1 cellular context compared by ENCODE assay signal in genomic region chr21:45306453-45306831, GRCh38.
A peak's percentile ranks its signal among the peaks of the same experiment; 100 is the strongest.
TF ChIP-seq lines count a peak whose summit lies in the region.

No MANE protein-coding gene starts in this region.

TF ChIP-seq in HepG2, 621 proteins besides CTCF, POLR2A, EP300 and RAD21 (continued from another document):
- TF ChIP-seq ZNF484 (CRISPR knock-in tag; IDR thresholded peaks at IDR 0.05; ENCODE audit: borderline replicate concordance, low read depth) (0 out of 2 replicates have a peak, but pooled peaks have one; percentile 14), TCF12 (IDR thresholded peaks at IDR 0.05) (no peak), TCF12 (CRISPR knock-in tag; IDR thresholded peaks at IDR 0.05) (no peak), ZNF572 (CRISPR knock-in tag; IDR thresholded peaks at IDR 0.05) (no peak)
TF ChIP-seq in HepG2: peak in this region for 2.
